In genomic region chr7:148286150-148286549, GRCh38 we compare ENCODE assay signal across 8 cellular contexts.
DNase-seq lines count a peak whose midpoint lies in the region; ATAC-seq and TF ChIP-seq lines count a peak whose summit lies in the region.

No MANE protein-coding gene starts in this region.

- no peak for ATAC-seq in activated naive CD4-positive, alpha-beta T cell treated with anti-CD3 and anti-CD28 coated beads, Interleukin-2, amount 50 U/mL, for 72 hours
- no peak for ATAC-seq in GM21381 (IDR thresholded peaks at IDR 0.05; ENCODE audit: unreplicated experiment)

- H3K36me3 Mint-ChIP-seq in chondrocyte (ENCODE audit: low read depth) (no peaks in the 10 kb centered on the region), neural progenitor cell (no peaks in the 10 kb centered on the region)
- peaks cover 0 to 6% of the 10 kb centered on the region in 2 donors for H3K36me3 Mint-ChIP-seq in activated naive CD4-positive, alpha-beta T cell treated with anti-CD3 and anti-CD28 coated beads, Interleukin-2, amount 50 U/mL, for 72 hours

- H3K4me3 ChIP-seq in neural progenitor cell (no peak overlapping the region), Karpas-422 (ENCODE audit: low read length) (no peak overlapping the region)

- H3K79me2 ChIP-seq in neural progenitor cell (ENCODE audit: low read depth) (no peaks in the 10 kb centered on the region), Karpas-422 (ENCODE audit: low read length) (no peaks in the 10 kb centered on the region)

- H3K4me1 ChIP-seq in neural progenitor cell, result peaks cover 9% of the 10 kb centered on the region
- peaks cover 5% of the 10 kb centered on the region; the same call in 1 of the 2 replicates for H3K4me1 ChIP-seq in Karpas-422 (ENCODE audit: low read length)

- H3K9me3 ChIP-seq in neural progenitor cell (ENCODE audit: low read depth), result no peaks in the 10 kb centered on the region
- H3K9me3 ChIP-seq in Karpas-422 (ENCODE audit: low read length), result no peaks in the 10 kb centered on the region

- no peak overlapping the region for H3K4me2 ChIP-seq in neural progenitor cell
- no peak overlapping the region for H3K4me2 ChIP-seq in Karpas-422 (ENCODE audit: low read depth, low read length, poor library complexity, severe bottlenecking)

- no peaks in the 10 kb centered on the region for H3K27me3 ChIP-seq in neural progenitor cell
- no peaks in the 10 kb centered on the region for H3K27me3 ChIP-seq in Karpas-422 (ENCODE audit: low read length)

- H2AFZ ChIP-seq in neural progenitor cell (replicated peaks), result no peak overlapping the region
- H2AFZ ChIP-seq in Karpas-422 (ENCODE audit: low read length), result no peak overlapping the region

- H3K4me1 Mint-ChIP-seq in chondrocyte (ENCODE audit: low read depth), result no peaks in the 10 kb centered on the region
- H3K4me1 Mint-ChIP-seq in neural progenitor cell, result peaks cover 8% of the 10 kb centered on the region

- no peaks in the 10 kb centered on the region for H3K9me3 Mint-ChIP-seq in chondrocyte (ENCODE audit: low read depth)
- H3K9me3 Mint-ChIP-seq in neural progenitor cell, result peaks cover 11% of the 10 kb centered on the region
- H3K9me3 Mint-ChIP-seq in activated naive CD4-positive, alpha-beta T cell treated with anti-CD3 and anti-CD28 coated beads, Interleukin-2, amount 50 U/mL, for 72 hours, result peaks cover 4 to 6% of the 10 kb centered on the region in 2 donors

- H3F3A ChIP-seq in neural progenitor cell (ENCODE audit: low read depth), result no peaks in the 10 kb centered on the region

- H3K9me2 ChIP-seq in Karpas-422 (replicated peaks; ENCODE audit: insufficient read depth, low read length), result no peaks in the 10 kb centered on the region

- TF ChIP-seq CTCF in chondrocyte (IDR thresholded peaks at IDR 0.05) (peak; percentile 77), neural progenitor cell (IDR thresholded peaks at IDR 0.05) (peak; percentile 68)

- H4K20me1 ChIP-seq in neural progenitor cell (ENCODE audit: low read depth) (no peaks in the 10 kb centered on the region), Karpas-422 (ENCODE audit: insufficient read depth, low read depth, low read length) (no peaks in the 10 kb centered on the region)

- H3K27ac ChIP-seq in neural progenitor cell, result no peak overlapping the region
- H3K27ac ChIP-seq in Karpas-422 (ENCODE audit: low read length), result no peak overlapping the region

- H3K4me3 Mint-ChIP-seq in chondrocyte (ENCODE audit: unreplicated experiment) (no peak overlapping the region), neural progenitor cell (no peak overlapping the region)

- DNase-seq in DMS79 treated with DMSO at 0.1 percent for 48 hours (lab: John Stamatoyannopoulos, UW) (peak; percentile 21), DMS79 (lab: John Stamatoyannopoulos, UW) (no peak), NCI-H1694 treated with DMSO at 0.1 percent for 48 hours (lab: John Stamatoyannopoulos, UW) (peak; percentile 54), chondrocyte (ENCODE audit: low spot score) (no peak), neural progenitor cell (ENCODE audit: low spot score) (peak; percentile 48), Karpas-422 (no peak)
- no peak for DNase-seq in activated naive CD4-positive, alpha-beta T cell treated with anti-CD3 and anti-CD28 coated beads, Interleukin-2, amount 50 U/mL, for 72 hours (ENCODE audit: low spot score in 2 of 2)

- H3K36me3 ChIP-seq in neural progenitor cell, result no peaks in the 10 kb centered on the region
- no peaks in the 10 kb centered on the region for H3K36me3 ChIP-seq in Karpas-422 (ENCODE audit: insufficient read depth, low read length)

- H3K9ac ChIP-seq in neural progenitor cell (no peak overlapping the region), Karpas-422 (ENCODE audit: low read length) (no peak overlapping the region)

- peaks cover 15% of the 10 kb centered on the region for H3K27me3 Mint-ChIP-seq in chondrocyte (ENCODE audit: low read depth)
- peaks cover 3% of the 10 kb centered on the region for H3K27me3 Mint-ChIP-seq in neural progenitor cell (ENCODE audit: insufficient read depth, low read depth)

- H3K27ac Mint-ChIP-seq in chondrocyte (ENCODE audit: unreplicated experiment) (no peak overlapping the region), neural progenitor cell (no peak overlapping the region)
- H3K27ac Mint-ChIP-seq in activated naive CD4-positive, alpha-beta T cell treated with anti-CD3 and anti-CD28 coated beads, Interleukin-2, amount 50 U/mL, for 72 hours, result no peak overlapping the region

Comparison
In these comparisons a context has a peak if more than half of its experiments do, and no peak if none do; other contexts are left out.
1. DNase-seq: peak in DMS79 treated with DMSO at 0.1 percent for 48 hours (single experiment), NCI-H1694 treated with DMSO at 0.1 percent for 48 hours (single experiment) and neural progenitor cell (single experiment); none in DMS79 (single experiment), chondrocyte (single experiment), activated naive CD4-positive, alpha-beta T cell treated with anti-CD3 and anti-CD28 coated beads, Interleukin-2, amount 50 U/mL, for 72 hours (0 of 2) and Karpas-422 (single experiment).